8 cellular contexts compared by ENCODE assay signal in the genomic region with DNA sequence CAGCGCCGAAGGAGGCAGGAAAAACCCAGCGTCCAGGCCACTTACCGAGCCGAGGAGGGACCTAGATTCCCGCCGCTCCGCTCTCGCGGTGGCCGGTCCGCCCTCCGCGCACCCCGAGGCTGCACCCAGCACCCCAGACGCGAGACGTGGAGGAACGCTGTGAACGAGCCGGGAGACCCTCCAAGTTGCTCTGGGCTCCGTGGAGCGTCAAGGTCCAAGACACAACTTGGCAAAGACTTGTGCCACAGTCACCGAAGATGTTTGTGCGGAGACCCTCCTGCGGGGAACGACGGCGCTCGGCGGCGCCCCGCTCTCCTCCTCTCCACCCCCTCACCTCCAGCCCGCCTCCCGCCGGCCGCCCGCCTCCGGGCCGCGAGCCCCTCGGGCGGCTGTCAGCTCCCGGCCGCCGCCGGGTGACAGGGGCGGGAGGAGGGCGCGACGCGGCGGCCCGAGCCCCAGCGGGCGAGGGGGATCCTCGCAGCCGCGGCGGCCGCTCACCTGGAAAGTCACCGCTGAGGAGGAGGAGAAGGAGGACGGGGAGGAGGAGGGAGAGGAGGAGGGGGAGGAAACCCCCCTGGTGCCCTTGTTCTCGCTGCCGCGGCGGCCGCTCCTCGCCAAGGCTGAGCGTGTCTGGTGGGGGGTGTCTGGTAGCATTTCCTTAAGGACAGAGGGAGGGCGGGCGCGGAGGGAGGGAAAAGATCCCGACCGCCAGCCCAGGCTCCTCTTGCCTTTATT. TPM values are rescaled to one million over a fixed set of nuclear protein-coding genes. Genes with fewer than 3 reads are reported as not detected.
A peak's percentile ranks its signal among the peaks of the same experiment; 100 is the strongest.
DNase-seq lines count a peak whose midpoint lies in the region; ATAC-seq and TF ChIP-seq lines count a peak whose summit lies in the region.

No MANE protein-coding gene starts in this region.

- H3K4me1 ChIP-seq in left ventricle myocardium inferior, result peaks cover 55% of the 10 kb centered on the region
- peaks cover 0 to 1% of the 10 kb centered on the region in 2 donors for H3K4me1 ChIP-seq in aorta (ENCODE audit: control insufficient read depth in 1 of 2, insufficient read depth in 2 of 2, low read length in 2 of 2)

- peaks cover 7% of the 10 kb centered on the region for H3K36me3 Mint-ChIP-seq in activated naive CD8-positive, alpha-beta T cell treated with anti-CD3 and anti-CD28 coated beads, Interleukin-2, amount 50 U/mL, for 24 hours (ENCODE audit: low read depth)

- intact Hi-C loops in left ventricle myocardium inferior (cut with micrococcal nuclease) (loop anchor here (10.0 kb wide), 1 partner anchor 51 kb away; no protein-coding TSS in a partner anchor), aorta (cut with DNase I) (loop anchor here (2.0 to 5.0 kb wide), 3 partner anchors 99 to 248 kb away; a partner anchor contains a TSS)

- peak overlapping the region; percentile 98 for H3K27ac ChIP-seq in left ventricle myocardium inferior (replicated peaks)
- peak overlapping the region; percentile 96 to 99 for H3K27ac ChIP-seq in aorta (ENCODE audit: low read depth in 1 of 2, low read length in 2 of 2)

- peak; percentile 58 for TF ChIP-seq POLR2A in GM18505 (IDR thresholded peaks at IDR 0.05; ENCODE audit: borderline replicate concordance, extremely low read depth, insufficient read depth, insufficient read length)

- peak overlapping the region; percentile 93 for H3K4me3 ChIP-seq in left ventricle myocardium inferior
- H3K4me3 ChIP-seq in aorta (ENCODE audit: low read length in 2 of 2), result peak overlapping the region; percentile 69 to 98

- peaks cover 3% of the 10 kb centered on the region for H3K27me3 Mint-ChIP-seq in activated naive CD8-positive, alpha-beta T cell treated with anti-CD3 and anti-CD28 coated beads, Interleukin-2, amount 50 U/mL, for 24 hours

- H3K27me3 ChIP-seq in left ventricle myocardium inferior (ENCODE audit: low read depth), result no peaks in the 10 kb centered on the region
- no peaks in the 10 kb centered on the region for H3K27me3 ChIP-seq in aorta (ENCODE audit: control insufficient read depth in 1 of 2, insufficient read depth in 2 of 2, low read length in 1 of 2)

- peak; percentile 64 for DNase-seq in SK-N-DZ (ENCODE audit: low spot score)
- peak; percentile 51 for DNase-seq in activated naive CD8-positive, alpha-beta T cell treated with anti-CD3 and anti-CD28 coated beads, Interleukin-2, amount 50 U/mL, for 24 hours
- DNase-seq in left ventricle myocardium inferior, result no peak
- DNase-seq in putamen (ENCODE audit: low spot score), result peak; percentile 53
- DNase-seq in aorta, result peak; percentile 77 to 87
- DNase-seq in SIG-M5 treated with dmso at 0.1 percent for 504 hours (lab: John Stamatoyannopoulos, UW; ENCODE audit: unreplicated experiment), result no peak

- H3K36me3 ChIP-seq in left ventricle myocardium inferior (no peaks in the 10 kb centered on the region), aorta (ENCODE audit: control insufficient read depth in 1 of 2, insufficient read depth in 2 of 2, low read length in 1 of 2) (no peaks in the 10 kb centered on the region)

- H3K9me3 ChIP-seq in left ventricle myocardium inferior (replicated peaks), result no peaks in the 10 kb centered on the region
- no peaks in the 10 kb centered on the region for H3K9me3 ChIP-seq in aorta (ENCODE audit: control insufficient read depth, low read length)

- WGBS in aorta, 2 donors, result 0 to 1% methylated on average over 34 to 75 of the region's 75 CpGs

- TF ChIP-seq CTCF in left ventricle myocardium inferior (IDR thresholded peaks at IDR 0.05; ENCODE audit: borderline replicate concordance), result no peak

- no peaks in the 10 kb centered on the region for H3K9me3 Mint-ChIP-seq in activated naive CD8-positive, alpha-beta T cell treated with anti-CD3 and anti-CD28 coated beads, Interleukin-2, amount 50 U/mL, for 24 hours

- peak overlapping the region; percentile 97 for H3K4me3 Mint-ChIP-seq in activated naive CD8-positive, alpha-beta T cell treated with anti-CD3 and anti-CD28 coated beads, Interleukin-2, amount 50 U/mL, for 24 hours

- peak overlapping the region; percentile 100 for H3K27ac Mint-ChIP-seq in activated naive CD8-positive, alpha-beta T cell treated with anti-CD3 and anti-CD28 coated beads, Interleukin-2, amount 50 U/mL, for 24 hours

- peak; percentile 13 for ATAC-seq in GM18505 (IDR thresholded peaks at IDR 0.05; ENCODE audit: unreplicated experiment)
- peak; percentile 16 for ATAC-seq in HG02973 (IDR thresholded peaks at IDR 0.05; ENCODE audit: unreplicated experiment)
- ATAC-seq in activated naive CD8-positive, alpha-beta T cell treated with anti-CD3 and anti-CD28 coated beads, Interleukin-2, amount 50 U/mL, for 24 hours, result no peak
- peak; percentile 34 for ATAC-seq in aorta (ENCODE audit: low FRiP score)

- peaks cover 57% of the 10 kb centered on the region for H3K4me1 Mint-ChIP-seq in activated naive CD8-positive, alpha-beta T cell treated with anti-CD3 and anti-CD28 coated beads, Interleukin-2, amount 50 U/mL, for 24 hours

RNA-seq across cellular contexts. Expression of a gene that starts 0.6 kb away (rescaled TPM):
- 3.0 and 4.1 TPM in 2 replicates for polyA plus RNA-seq in SK-N-DZ (2014; cell fraction: cytosol; rRNA removed)
- polyA plus RNA-seq in SK-N-DZ (2014; cell fraction: nucleus; rRNA removed), result 5.3 and 6.3 TPM in 2 replicates
- 16.2 TPM for total RNA-seq in left ventricle myocardium inferior
- 10 to 100 TPM; 35.4 to 36.8 TPM for total RNA-seq in aorta
- 1 to 10 TPM; 5.3 to 5.4 TPM for polyA plus RNA-seq in aorta

Comparison
In these comparisons a context has a peak if more than half of its experiments do, and no peak if none do; other contexts are left out.
1. DNase-seq: peak in SK-N-DZ (single experiment), activated naive CD8-positive, alpha-beta T cell treated with anti-CD3 and anti-CD28 coated beads, Interleukin-2, amount 50 U/mL, for 24 hours (single experiment), putamen (single experiment) and aorta (2 of 2); none in left ventricle myocardium inferior (single experiment) and SIG-M5 treated with dmso at 0.1 percent for 504 hours (single experiment).